Comparison of ENCODE assay signal across 8 cellular contexts in genomic region chr1:6246497-6247295, GRCh38. TPM values are rescaled to one million over a fixed set of nuclear protein-coding genes. Genes with fewer than 3 reads are reported as not detected.
DNase-seq lines count a peak whose midpoint lies in the region; ATAC-seq, FAIRE-seq and TF ChIP-seq lines count a peak whose summit lies in the region.

No MANE protein-coding gene starts in this region.

- peak; percentile 68 for TF ChIP-seq CTCF in astrocyte (IDR thresholded peaks at IDR 0.05; ENCODE audit: insufficient read depth, low read depth, low read length)
- TF ChIP-seq CTCF in sigmoid colon (IDR thresholded peaks at IDR 0.05), result peak; percentile 88 to 97 (median 95)

- ATAC-seq in GM19035 (IDR thresholded peaks at IDR 0.05; ENCODE audit: unreplicated experiment), result no peak

- H3K9me3 ChIP-seq in astrocyte (ENCODE audit: insufficient read depth, low read depth, low read length) (no peaks in the 10 kb centered on the region), sigmoid colon (no peaks in the 10 kb centered on the region)

- no peaks in the 10 kb centered on the region for H3K9me3 Mint-ChIP-seq in astrocyte (ENCODE audit: unreplicated experiment)

- peaks cover 31% of the 10 kb centered on the region for H3K27me3 ChIP-seq in astrocyte (ENCODE audit: insufficient read depth, low read length)
- peaks cover 42 to 99% (median 96%) of the 10 kb centered on the region in 3 donors for H3K27me3 ChIP-seq in sigmoid colon

- no peak overlapping the region for H3K9ac ChIP-seq in astrocyte (ENCODE audit: low read length)

- H3K36me3 ChIP-seq in astrocyte (ENCODE audit: insufficient read depth, low read length) (no peaks in the 10 kb centered on the region), sigmoid colon (no peaks in the 10 kb centered on the region)

- TF ChIP-seq EP300 in sigmoid colon (IDR thresholded peaks at IDR 0.05), result no peak

- H3K4me3 ChIP-seq in astrocyte (ENCODE audit: insufficient read depth, low read depth, low read length), result no peak overlapping the region
- H3K4me3 ChIP-seq in sigmoid colon, result no peak overlapping the region

- no peak overlapping the region for H3K4me3 Mint-ChIP-seq in astrocyte (ENCODE audit: unreplicated experiment)

- no peak for FAIRE-seq in astrocyte (lab: Jason Lieb, UNC)

- H3K4me1 Mint-ChIP-seq in astrocyte (ENCODE audit: low read depth, unreplicated experiment), result no peaks in the 10 kb centered on the region

- H3K79me2 ChIP-seq in astrocyte (ENCODE audit: insufficient read depth, low read length), result no peaks in the 10 kb centered on the region

- H3K36me3 Mint-ChIP-seq in astrocyte (ENCODE audit: low read depth, unreplicated experiment), result no peaks in the 10 kb centered on the region

- peak; percentile 78 for DNase-seq in activated gamma-delta T cell treated with Interleukin-2 at 50 U/mL for 16 hours
- no peak for DNase-seq in activated gamma-delta T cell (lab: John Stamatoyannopoulos, UW)
- DNase-seq in NCI-H1105 (lab: John Stamatoyannopoulos, UW), result peak; percentile 81
- peak; percentile 60 for DNase-seq in T1000 (lab: John Stamatoyannopoulos, UW)
- DNase-seq in astrocyte (ENCODE audit: low read depth), result no peak
- DNase-seq in hippocampal formation (lab: John Stamatoyannopoulos, UW), result peak; percentile 37 to 47
- peak; percentile 91 for DNase-seq in sigmoid colon

- H3K27ac ChIP-seq in astrocyte (ENCODE audit: low read depth, low read length) (no peak overlapping the region), sigmoid colon (no peak overlapping the region)

- peaks cover 18% of the 10 kb centered on the region for H4K20me1 ChIP-seq in astrocyte (ENCODE audit: insufficient read depth, low read length)

- H2AFZ ChIP-seq in astrocyte (ENCODE audit: low read depth, low read length), result no peak overlapping the region

- intact Hi-C loops in sigmoid colon (cut with DNase I), result loop anchor here (1.0 to 10.0 kb wide), 3 partner anchors 97 to 732 kb away; no protein-coding TSS in a partner anchor

- TF ChIP-seq POLR2A in sigmoid colon (IDR thresholded peaks at IDR 0.05), result no peak

- WGBS in sigmoid colon, 2 donors, result 5 to 7% methylated on average over 28 of the region's 28 CpGs

- no peak overlapping the region for H3K27ac Mint-ChIP-seq in astrocyte (ENCODE audit: unreplicated experiment)

- H3K4me1 ChIP-seq in astrocyte (ENCODE audit: insufficient read depth, low read length) (peaks cover 4% of the 10 kb centered on the region), sigmoid colon (peaks cover 2 to 40% (median 32%) of the 10 kb centered on the region in 4 donors)

- H3K4me2 ChIP-seq in astrocyte (ENCODE audit: low read length), result peak overlapping the region; percentile 80

- H3K27me3 Mint-ChIP-seq in astrocyte (ENCODE audit: low read depth, unreplicated experiment), result peaks cover 51% of the 10 kb centered on the region

RNA-seq across cellular contexts. Expression of gene HES3, which starts 2.7 kb away (rescaled TPM):
- not detected in 2 replicates for total RNA-seq in astrocyte
- not detected for total RNA-seq in sigmoid colon
- polyA plus RNA-seq in sigmoid colon, result not detected

RNA-seq across cellular contexts. Expression of gene ICMT, which starts 10.9 kb away (rescaled TPM):
- total RNA-seq in astrocyte (58.1 and 59.5 TPM in 2 replicates), sigmoid colon (10 to 100 TPM; 39.2 to 64.9 (median 55.6) TPM)
- 10 to 100 TPM; 19.2 to 34.1 (median 20.3) TPM for polyA plus RNA-seq in sigmoid colon

RNA-seq across cellular contexts. Expression of gene GPR153, which starts 14.2 kb away (rescaled TPM):
- 3.0 and 3.7 TPM in 2 replicates for total RNA-seq in astrocyte
- total RNA-seq in sigmoid colon, result 10 to 100 TPM in 1 of 4 donors, 1 to 10 TPM in 3; 3.7 to 11.4 (median 4.7) TPM
- 10 to 100 TPM; 10.8 to 32.4 (median 22.9) TPM for polyA plus RNA-seq in sigmoid colon

RNA-seq across cellular contexts. Expression of gene RNF207, which starts 40.8 kb away (rescaled TPM):
- total RNA-seq in astrocyte (4.7 and 7.4 TPM in 2 replicates), sigmoid colon (10 to 100 TPM in 3 of 4 donors, 1 to 10 TPM in 1; 7.8 to 19.1 (median 16.1) TPM)
- 10 to 100 TPM in 1 of 3 donors, 1 to 10 TPM in 2; 5.3 to 24.3 (median 7.2) TPM for polyA plus RNA-seq in sigmoid colon

RNA-seq across cellular contexts. Expression of gene RPL22, which starts 47.3 kb away (rescaled TPM):
- total RNA-seq in astrocyte (237 and 283 TPM in 2 replicates), sigmoid colon (100 to 1,000 TPM; 166 to 267 (median 219) TPM)
- 100 to 1,000 TPM; 299 to 443 (median 410) TPM for polyA plus RNA-seq in sigmoid colon

Comparison
In these comparisons a context has a peak if more than half of its experiments do, and no peak if none do; other contexts are left out.
1. DNase-seq: peak in activated gamma-delta T cell treated with Interleukin-2 at 50 U/mL for 16 hours (single experiment), NCI-H1105 (single experiment), T1000 (single experiment), hippocampal formation (2 of 2) and sigmoid colon (single experiment); none in activated gamma-delta T cell (single experiment) and astrocyte (single experiment).